In the genomic region with DNA sequence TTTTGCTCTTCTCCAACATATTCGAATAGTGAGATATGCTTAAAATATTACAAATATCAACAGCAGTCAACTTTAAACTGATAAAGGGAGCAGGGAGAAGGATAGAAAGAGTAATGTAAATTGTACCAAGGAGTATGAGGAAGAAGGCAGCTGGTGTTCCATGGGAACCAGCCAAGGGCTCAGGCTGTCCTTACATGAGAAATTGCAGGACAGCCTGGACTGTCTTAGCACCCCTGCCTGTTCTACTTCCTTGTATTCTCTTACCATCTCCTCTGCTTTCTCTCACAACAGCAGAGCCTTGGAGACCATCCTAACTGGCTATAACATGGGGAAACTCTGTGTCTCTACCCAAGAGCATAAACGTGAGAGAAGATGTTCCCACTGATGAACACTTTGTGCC, we compare ENCODE assay signal across 1 cellular context.
TF ChIP-seq lines count a peak whose summit lies in the region.

No MANE protein-coding gene starts in this region.

TF ChIP-seq in WTC11, 78 proteins besides CTCF, POLR2A, EP300 and RAD21:
- TF ChIP-seq, protein P1, sequence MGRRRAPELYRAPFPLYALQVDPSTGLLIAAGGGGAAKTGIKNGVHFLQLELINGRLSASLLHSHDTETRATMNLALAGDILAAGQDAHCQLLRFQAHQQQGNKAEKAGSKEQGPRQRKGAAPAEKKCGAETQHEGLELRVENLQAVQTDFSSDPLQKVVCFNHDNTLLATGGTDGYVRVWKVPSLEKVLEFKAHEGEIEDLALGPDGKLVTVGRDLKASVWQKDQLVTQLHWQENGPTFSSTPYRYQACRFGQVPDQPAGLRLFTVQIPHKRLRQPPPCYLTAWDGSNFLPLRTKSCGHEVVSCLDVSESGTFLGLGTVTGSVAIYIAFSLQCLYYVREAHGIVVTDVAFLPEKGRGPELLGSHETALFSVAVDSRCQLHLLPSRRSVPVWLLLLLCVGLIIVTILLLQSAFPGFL (CRISPR knock-in tag; IDR thresholded peaks at IDR 0.05; ENCODE audit: borderline replicate concordance): no peak
- TF ChIP-seq USF1 (CRISPR knock-in tag; IDR thresholded peaks at IDR 0.05) (no peak), ZNF121 (CRISPR knock-in tag; IDR thresholded peaks at IDR 0.05) (no peak)
- TF ChIP-seq, protein P2, sequence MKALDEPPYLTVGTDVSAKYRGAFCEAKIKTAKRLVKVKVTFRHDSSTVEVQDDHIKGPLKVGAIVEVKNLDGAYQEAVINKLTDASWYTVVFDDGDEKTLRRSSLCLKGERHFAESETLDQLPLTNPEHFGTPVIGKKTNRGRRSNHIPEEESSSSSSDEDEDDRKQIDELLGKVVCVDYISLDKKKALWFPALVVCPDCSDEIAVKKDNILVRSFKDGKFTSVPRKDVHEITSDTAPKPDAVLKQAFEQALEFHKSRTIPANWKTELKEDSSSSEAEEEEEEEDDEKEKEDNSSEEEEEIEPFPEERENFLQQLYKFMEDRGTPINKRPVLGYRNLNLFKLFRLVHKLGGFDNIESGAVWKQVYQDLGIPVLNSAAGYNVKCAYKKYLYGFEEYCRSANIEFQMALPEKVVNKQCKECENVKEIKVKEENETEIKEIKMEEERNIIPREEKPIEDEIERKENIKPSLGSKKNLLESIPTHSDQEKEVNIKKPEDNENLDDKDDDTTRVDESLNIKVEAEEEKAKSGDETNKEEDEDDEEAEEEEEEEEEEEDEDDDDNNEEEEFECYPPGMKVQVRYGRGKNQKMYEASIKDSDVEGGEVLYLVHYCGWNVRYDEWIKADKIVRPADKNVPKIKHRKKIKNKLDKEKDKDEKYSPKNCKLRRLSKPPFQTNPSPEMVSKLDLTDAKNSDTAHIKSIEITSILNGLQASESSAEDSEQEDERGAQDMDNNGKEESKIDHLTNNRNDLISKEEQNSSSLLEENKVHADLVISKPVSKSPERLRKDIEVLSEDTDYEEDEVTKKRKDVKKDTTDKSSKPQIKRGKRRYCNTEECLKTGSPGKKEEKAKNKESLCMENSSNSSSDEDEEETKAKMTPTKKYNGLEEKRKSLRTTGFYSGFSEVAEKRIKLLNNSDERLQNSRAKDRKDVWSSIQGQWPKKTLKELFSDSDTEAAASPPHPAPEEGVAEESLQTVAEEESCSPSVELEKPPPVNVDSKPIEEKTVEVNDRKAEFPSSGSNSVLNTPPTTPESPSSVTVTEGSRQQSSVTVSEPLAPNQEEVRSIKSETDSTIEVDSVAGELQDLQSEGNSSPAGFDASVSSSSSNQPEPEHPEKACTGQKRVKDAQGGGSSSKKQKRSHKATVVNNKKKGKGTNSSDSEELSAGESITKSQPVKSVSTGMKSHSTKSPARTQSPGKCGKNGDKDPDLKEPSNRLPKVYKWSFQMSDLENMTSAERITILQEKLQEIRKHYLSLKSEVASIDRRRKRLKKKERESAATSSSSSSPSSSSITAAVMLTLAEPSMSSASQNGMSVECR (CRISPR knock-in tag; IDR thresholded peaks at IDR 0.05; ENCODE audit: borderline replicate concordance): no peak
